In the genomic region with DNA sequence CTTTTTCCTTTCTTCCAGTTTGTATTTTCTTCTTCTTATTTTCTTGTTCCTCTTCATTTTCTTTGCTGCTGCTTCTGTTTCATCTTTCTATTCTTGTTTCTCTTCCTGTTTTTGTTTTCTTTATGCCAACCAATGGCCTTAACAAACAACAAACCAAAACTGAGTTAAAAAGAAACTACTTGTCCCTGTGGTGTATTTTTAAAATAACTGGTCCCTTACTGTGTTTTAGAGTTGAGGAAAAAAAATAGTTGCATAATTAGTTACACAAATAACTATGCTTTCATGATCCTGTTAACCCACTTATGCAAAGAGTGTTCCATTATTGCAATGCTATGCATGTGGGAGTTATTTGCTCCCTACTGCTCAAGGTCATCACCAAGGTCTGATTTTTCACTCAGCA, we compare ENCODE assay signal across 19 cellular contexts. TPM values are rescaled to one million over a fixed set of nuclear protein-coding genes. Genes with fewer than 3 reads are reported as not detected.
A peak's percentile ranks its signal among the peaks of the same experiment; 100 is the strongest.
DNase-seq lines count a peak whose midpoint lies in the region; ATAC-seq and TF ChIP-seq lines count a peak whose summit lies in the region.
"Had no signal": no experiment of that assay in that cellular context is flagged by ENCODE, and none has a peak within 500 bp of the region (broad histone marks: within the 10 kb centered on the region; RNA-seq: fewer than 3 reads in every experiment).

No MANE protein-coding gene starts in this region.

- no peak overlapping the region for H3K27ac Mint-ChIP-seq in WTC11
- H3K27ac Mint-ChIP-seq: CD8-positive, alpha-beta T cell; HFFc6; natural killer cell treated with Interleukin-12 subunit alpha and Interleukin-12 subunit beta and Interleukin-15 and Interleukin-18, amount 100 ng/mL, for 72 hours; T-cell had no signal

- TF ChIP-seq CTCF in WTC11 (IDR thresholded peaks at IDR 0.05), result no peak
- no peak for TF ChIP-seq CTCF in body of pancreas (IDR thresholded peaks at IDR 0.05)

- H3K9me3 Mint-ChIP-seq in WTC11, result no peaks in the 10 kb centered on the region
- H3K9me3 Mint-ChIP-seq: CD8-positive, alpha-beta T cell; HFFc6; natural killer cell treated with Interleukin-12 subunit alpha and Interleukin-12 subunit beta and Interleukin-15 and Interleukin-18, amount 100 ng/mL, for 72 hours; T-cell had no signal

- no peak for TF ChIP-seq POLR2A in body of pancreas (IDR thresholded peaks at IDR 0.05)

- H3K27me3 Mint-ChIP-seq in WTC11 (ENCODE audit: low read depth), result no peaks in the 10 kb centered on the region; the same call in 1 of the 2 replicates

- DNase-seq in WTC11 (ENCODE audit: low spot score), result no peak
- no peak for DNase-seq in body of pancreas
- no peak for DNase-seq in A172 (ENCODE audit: low spot score)
- no peak for DNase-seq in NOMO-1 treated with DMSO at 0.1 percent for 48 hours (lab: John Stamatoyannopoulos, UW; ENCODE audit: unreplicated experiment)
- DNase-seq: 8988T; activated CD8-positive, alpha-beta memory T cell treated with anti-CD3 and anti-CD28 coated beads, Interleukin-2, amount 50 U/mL, for 48 hours; CD8-positive, alpha-beta T cell; esophagus squamous epithelium; HFFc6; left ventricle myocardium inferior; NCI-H1048; NCI-H446 treated with DMSO at 0.1 percent for 48 hours; T-cell; thyroid gland had no signal

- no peaks in the 10 kb centered on the region for H3K36me3 Mint-ChIP-seq in WTC11
- H3K36me3 Mint-ChIP-seq: CD8-positive, alpha-beta T cell; natural killer cell treated with Interleukin-12 subunit alpha and Interleukin-12 subunit beta and Interleukin-15 and Interleukin-18, amount 100 ng/mL, for 72 hours; T-cell had no signal

- H3K27ac ChIP-seq in BLaER1 treated with 17β-estradiol and CSF1 and Interleukin-3, amounts not matched to agents 10 nM and 100 nM, result peak overlapping the region in 2 of 11 experiments; percentile 46 to 54; a peak in 2 of 22 replicates
- H3K27ac ChIP-seq in body of pancreas, result no peak overlapping the region
- H3K27ac ChIP-seq: esophagus squamous epithelium, left ventricle myocardium inferior, thyroid gland had no signal

- no peaks in the 10 kb centered on the region for H3K36me3 ChIP-seq in BLaER1 treated with 17β-estradiol and CSF1 and Interleukin-3, amounts not matched to agents 10 nM and 100 nM
- no peaks in the 10 kb centered on the region for H3K36me3 ChIP-seq in body of pancreas (replicated peaks in 1 of 2; ENCODE audit: insufficient read depth in 1 of 2, low read depth in 2 of 2)
- H3K36me3 ChIP-seq: esophagus squamous epithelium, left ventricle myocardium inferior, thyroid gland had no signal

- no peaks in the 10 kb centered on the region for H4K20me1 ChIP-seq in BLaER1 treated with 17β-estradiol and CSF1 and Interleukin-3, amounts not matched to agents 10 nM and 100 nM

- no peaks in the 10 kb centered on the region for H3K9me3 ChIP-seq in BLaER1 treated with 17β-estradiol and CSF1 and Interleukin-3, amounts not matched to agents 10 nM and 100 nM (replicated peaks in 1 of 11)
- no peaks in the 10 kb centered on the region for H3K9me3 ChIP-seq in body of pancreas
- H3K9me3 ChIP-seq: esophagus squamous epithelium, left ventricle myocardium inferior, thyroid gland had no signal

- H3K4me3 Mint-ChIP-seq in WTC11, result no peak overlapping the region
- H3K4me3 Mint-ChIP-seq: CD8-positive, alpha-beta T cell; HFFc6; natural killer cell treated with Interleukin-12 subunit alpha and Interleukin-12 subunit beta and Interleukin-15 and Interleukin-18, amount 100 ng/mL, for 72 hours; T-cell had no signal

- ATAC-seq in GM19328 (IDR thresholded peaks at IDR 0.05; ENCODE audit: unreplicated experiment) (peak; percentile 69), GM21786 (IDR thresholded peaks at IDR 0.05; ENCODE audit: unreplicated experiment) (peak; percentile 64), HG03095 (IDR thresholded peaks at IDR 0.05; ENCODE audit: unreplicated experiment) (peak; percentile 67), WTC11 (no peak), body of pancreas (no peak)
- ATAC-seq: CD8-positive, alpha-beta T cell; natural killer cell treated with Interleukin-12 subunit alpha and Interleukin-12 subunit beta and Interleukin-15 and Interleukin-18, amount 100 ng/mL, for 72 hours; T-cell had no signal

- no peaks in the 10 kb centered on the region for H3K4me1 Mint-ChIP-seq in WTC11
- H3K4me1 Mint-ChIP-seq: T-cell had no signal

- POLR2A ChIA-PET in WTC11 (lab: Charles Lee), result no interaction called here

- H3K9ac ChIP-seq in BLaER1 treated with 17β-estradiol and CSF1 and Interleukin-3, amounts not matched to agents 10 nM and 100 nM, result no peak overlapping the region

- peaks cover 0 to 20% (median 9%) of the 10 kb centered on the region in 10 experiments; a peak in 13 of 20 replicates for H3K4me1 ChIP-seq in BLaER1 treated with 17β-estradiol and CSF1 and Interleukin-3, amounts not matched to agents 10 nM and 100 nM
- H3K4me1 ChIP-seq in body of pancreas, result no peaks in the 10 kb centered on the region
- H3K4me1 ChIP-seq: esophagus squamous epithelium, left ventricle myocardium inferior, thyroid gland had no signal

- no peaks in the 10 kb centered on the region for H3K27me3 ChIP-seq in BLaER1 treated with 17β-estradiol and CSF1 and Interleukin-3, amounts not matched to agents 10 nM and 100 nM
- no peaks in the 10 kb centered on the region for H3K27me3 ChIP-seq in body of pancreas
- H3K27me3 ChIP-seq: thyroid gland had no signal

- CTCF ChIA-PET in WTC11 (lab: Charles Lee), result no interaction called here

- peak overlapping the region in 9 of 11 experiments; percentile 8 to 67 (median 29); a peak in 14 of 22 replicates for H3K4me2 ChIP-seq in BLaER1 treated with 17β-estradiol and CSF1 and Interleukin-3, amounts not matched to agents 10 nM and 100 nM

- intact Hi-C loops in body of pancreas (cut with DNase I), result no loop called here

- no peak overlapping the region for H3K4me3 ChIP-seq in BLaER1 treated with 17β-estradiol and CSF1 and Interleukin-3, amounts not matched to agents 10 nM and 100 nM
- no peak overlapping the region for H3K4me3 ChIP-seq in body of pancreas
- H3K4me3 ChIP-seq: esophagus squamous epithelium, left ventricle myocardium inferior, thyroid gland had no signal

TF ChIP-seq in WTC11, 78 proteins besides CTCF, POLR2A, EP300 and RAD21 (continues in another document):
- TF ChIP-seq TEAD1 (CRISPR knock-in tag; IDR thresholded peaks at IDR 0.05) (no peak), NR1H2 (CRISPR knock-in tag; IDR thresholded peaks at IDR 0.05) (no peak), TCF7 (CRISPR knock-in tag; IDR thresholded peaks at IDR 0.05; ENCODE audit: low read depth) (no peak), FOXK1 (CRISPR knock-in tag; IDR thresholded peaks at IDR 0.05) (no peak), MYBL2 (CRISPR knock-in tag; IDR thresholded peaks at IDR 0.05) (no peak), ESRRA (CRISPR knock-in tag; IDR thresholded peaks at IDR 0.05; ENCODE audit: borderline replicate concordance) (no peak), JUN (CRISPR knock-in tag; IDR thresholded peaks at IDR 0.05) (no peak), GTF2I (CRISPR knock-in tag; conservative IDR thresholded peaks at IDR 0.05) (no peak), ZNF219 (CRISPR knock-in tag; IDR thresholded peaks at IDR 0.05; ENCODE audit: borderline replicate concordance) (no peak)
- TF ChIP-seq, protein P1, sequence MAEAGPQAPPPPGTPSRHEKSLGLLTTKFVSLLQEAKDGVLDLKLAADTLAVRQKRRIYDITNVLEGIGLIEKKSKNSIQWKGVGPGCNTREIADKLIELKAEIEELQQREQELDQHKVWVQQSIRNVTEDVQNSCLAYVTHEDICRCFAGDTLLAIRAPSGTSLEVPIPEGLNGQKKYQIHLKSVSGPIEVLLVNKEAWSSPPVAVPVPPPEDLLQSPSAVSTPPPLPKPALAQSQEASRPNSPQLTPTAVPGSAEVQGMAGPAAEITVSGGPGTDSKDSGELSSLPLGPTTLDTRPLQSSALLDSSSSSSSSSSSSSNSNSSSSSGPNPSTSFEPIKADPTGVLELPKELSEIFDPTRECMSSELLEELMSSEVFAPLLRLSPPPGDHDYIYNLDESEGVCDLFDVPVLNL (CRISPR knock-in tag; IDR thresholded peaks at IDR 0.05; ENCODE audit: borderline replicate concordance, low read depth), result no peak
- TF ChIP-seq, protein P2, sequence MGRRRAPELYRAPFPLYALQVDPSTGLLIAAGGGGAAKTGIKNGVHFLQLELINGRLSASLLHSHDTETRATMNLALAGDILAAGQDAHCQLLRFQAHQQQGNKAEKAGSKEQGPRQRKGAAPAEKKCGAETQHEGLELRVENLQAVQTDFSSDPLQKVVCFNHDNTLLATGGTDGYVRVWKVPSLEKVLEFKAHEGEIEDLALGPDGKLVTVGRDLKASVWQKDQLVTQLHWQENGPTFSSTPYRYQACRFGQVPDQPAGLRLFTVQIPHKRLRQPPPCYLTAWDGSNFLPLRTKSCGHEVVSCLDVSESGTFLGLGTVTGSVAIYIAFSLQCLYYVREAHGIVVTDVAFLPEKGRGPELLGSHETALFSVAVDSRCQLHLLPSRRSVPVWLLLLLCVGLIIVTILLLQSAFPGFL (CRISPR knock-in tag; IDR thresholded peaks at IDR 0.05; ENCODE audit: borderline replicate concordance), result no peak
- TF ChIP-seq, protein P3, sequence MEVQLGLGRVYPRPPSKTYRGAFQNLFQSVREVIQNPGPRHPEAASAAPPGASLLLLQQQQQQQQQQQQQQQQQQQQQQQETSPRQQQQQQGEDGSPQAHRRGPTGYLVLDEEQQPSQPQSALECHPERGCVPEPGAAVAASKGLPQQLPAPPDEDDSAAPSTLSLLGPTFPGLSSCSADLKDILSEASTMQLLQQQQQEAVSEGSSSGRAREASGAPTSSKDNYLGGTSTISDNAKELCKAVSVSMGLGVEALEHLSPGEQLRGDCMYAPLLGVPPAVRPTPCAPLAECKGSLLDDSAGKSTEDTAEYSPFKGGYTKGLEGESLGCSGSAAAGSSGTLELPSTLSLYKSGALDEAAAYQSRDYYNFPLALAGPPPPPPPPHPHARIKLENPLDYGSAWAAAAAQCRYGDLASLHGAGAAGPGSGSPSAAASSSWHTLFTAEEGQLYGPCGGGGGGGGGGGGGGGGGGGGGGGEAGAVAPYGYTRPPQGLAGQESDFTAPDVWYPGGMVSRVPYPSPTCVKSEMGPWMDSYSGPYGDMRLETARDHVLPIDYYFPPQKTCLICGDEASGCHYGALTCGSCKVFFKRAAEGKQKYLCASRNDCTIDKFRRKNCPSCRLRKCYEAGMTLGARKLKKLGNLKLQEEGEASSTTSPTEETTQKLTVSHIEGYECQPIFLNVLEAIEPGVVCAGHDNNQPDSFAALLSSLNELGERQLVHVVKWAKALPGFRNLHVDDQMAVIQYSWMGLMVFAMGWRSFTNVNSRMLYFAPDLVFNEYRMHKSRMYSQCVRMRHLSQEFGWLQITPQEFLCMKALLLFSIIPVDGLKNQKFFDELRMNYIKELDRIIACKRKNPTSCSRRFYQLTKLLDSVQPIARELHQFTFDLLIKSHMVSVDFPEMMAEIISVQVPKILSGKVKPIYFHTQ (CRISPR knock-in tag; IDR thresholded peaks at IDR 0.05), result no peak

RNA-seq across cellular contexts. Expression of gene IMP4, which starts 39.6 kb away (rescaled TPM):
- 80.4 to 89.2 TPM (median 85.2 TPM) in 3 replicates for total RNA-seq in WTC11 (2021)
- total RNA-seq in body of pancreas, result 10 to 100 TPM; 77.5 to 78.1 TPM
- total RNA-seq in A172 (2014; rRNA removed; shearing (Covaris generic)), result 139 and 142 TPM in 2 replicates

RNA-seq across cellular contexts. Expression of gene PTPN18, which starts 52.7 kb away (rescaled TPM):
- total RNA-seq in WTC11 (2021) (15.7 to 21.8 TPM (median 21.0 TPM) in 3 replicates), body of pancreas (100 to 1,000 TPM in 1 of 2 donors, 10 to 100 TPM in 1; 61.7 to 156 TPM)
- 21.0 and 25.9 TPM in 2 replicates for total RNA-seq in A172 (2014; rRNA removed; shearing (Covaris generic))

Comparison
In these comparisons a context has a peak if more than half of its experiments do, and no peak if none do; other contexts are left out.
1. ATAC-seq: peak in GM19328 (single experiment), GM21786 (single experiment) and HG03095 (single experiment); none in WTC11 (single experiment) and body of pancreas (single experiment).